In genomic region chr13:98476538-98476966, GRCh38 we compare ENCODE assay signal across 8 cellular contexts.
DNase-seq lines count a peak whose midpoint lies in the region; ATAC-seq and TF ChIP-seq lines count a peak whose summit lies in the region.

No MANE protein-coding gene starts in this region.

- WGBS in ovary, 3 donors, result 74 to 82% (median 78%) methylated on average over 13 of the region's 13 CpGs

- no peaks in the 10 kb centered on the region for H3K27me3 ChIP-seq in ovary

- TF ChIP-seq EP300 in ovary (IDR thresholded peaks at IDR 0.05), result no peak

- intact Hi-C loops in ovary (cut with DNase I), result no loop called here

- no peak overlapping the region for H3K27ac ChIP-seq in ovary

- DNase-seq in SIG-M5 (lab: John Stamatoyannopoulos, UW) (peak; percentile 79), hepatic stellate cell (ENCODE audit: low spot score) (peak; percentile 95), globus pallidus (ENCODE audit: low spot score) (no peak), ovary (no peak)
- DNase-seq in activated naive CD4-positive, alpha-beta T cell (lab: John Stamatoyannopoulos, UW), result peak in 3 of 4 experiments; percentile 34 to 67 (median 57)
- peak; percentile 86 to 87 for DNase-seq in stimulated activated CD4-positive, alpha-beta T cell treated with anti-CD3 and anti-CD28 coated beads, Interleukin-2, amount 100 ng/mL, for 24 hours

- H3K4me1 ChIP-seq in ovary (ENCODE audit: insufficient read depth), result peaks cover 11% of the 10 kb centered on the region

- no peak for TF ChIP-seq CTCF in ovary (IDR thresholded peaks at IDR 0.05)

- peak; percentile 89 for ATAC-seq in GM18870 (IDR thresholded peaks at IDR 0.05; ENCODE audit: unreplicated experiment)
- peak; percentile 95 for ATAC-seq in HG03066 (IDR thresholded peaks at IDR 0.05; ENCODE audit: low read depth, unreplicated experiment)

- H3K4me3 ChIP-seq in ovary, result no peak overlapping the region

- no peak for TF ChIP-seq POLR2A in ovary (IDR thresholded peaks at IDR 0.05)

- H3K9me3 ChIP-seq in ovary, result no peaks in the 10 kb centered on the region

- no peaks in the 10 kb centered on the region for H3K36me3 ChIP-seq in ovary

Comparison
In these comparisons a context has a peak if more than half of its experiments do, and no peak if none do; other contexts are left out.
1. DNase-seq: peak in SIG-M5 (single experiment), activated naive CD4-positive, alpha-beta T cell (3 of 4), hepatic stellate cell (single experiment) and stimulated activated CD4-positive, alpha-beta T cell treated with anti-CD3 and anti-CD28 coated beads, Interleukin-2, amount 100 ng/mL, for 24 hours (2 of 2); none in globus pallidus (single experiment) and ovary (0 of 5).